Comparison of ENCODE assay signal across 9 cellular contexts in genomic region chr10:30812018-30812851, GRCh38.
DNase-seq lines count a peak whose midpoint lies in the region; ATAC-seq and TF ChIP-seq lines count a peak whose summit lies in the region.
"Had no signal": no experiment of that assay in that cellular context is flagged by ENCODE, and none has a peak within 500 bp of the region (broad histone marks: within the 10 kb centered on the region; RNA-seq: fewer than 3 reads in every experiment).

No MANE protein-coding gene starts in this region.

- no peaks in the 10 kb centered on the region for H3K36me3 Mint-ChIP-seq in activated CD4-positive, alpha-beta T cell treated with anti-CD3 and anti-CD28 coated beads for 36 hours (ENCODE audit: low read depth)

- no peak for TF ChIP-seq POLR2A in transverse colon (IDR thresholded peaks at IDR 0.05)

- WGBS in transverse colon (ENCODE audit: low coverage in 1 of 2), 2 donors: 50 to 57% methylated on average over 5 to 16 of the region's 16 CpGs

- H3K9me3 ChIP-seq in left lung (no peaks in the 10 kb centered on the region), transverse colon (no peaks in the 10 kb centered on the region)

- in situ Hi-C loops in astrocyte of the cerebellum (cut with HindIII; ENCODE audit: low sequenced_read_pairs): no loop called here
- in situ Hi-C loops in transverse colon (cut with MboI; ENCODE audit: low pct_ligation_motif_present in 1 of 4, low pct_unique_long_range_greater_than_20kb in 1 of 4, low sequenced_read_pairs in 3 of 4): no loop called here

- H3K36me3 ChIP-seq in left lung: no peaks in the 10 kb centered on the region
- H3K36me3 ChIP-seq in transverse colon: no peaks in the 10 kb centered on the region

- no peak overlapping the region for H3K4me3 Mint-ChIP-seq in activated CD4-positive, alpha-beta T cell treated with anti-CD3 and anti-CD28 coated beads for 36 hours

- H3K27ac Mint-ChIP-seq in activated CD4-positive, alpha-beta T cell treated with anti-CD3 and anti-CD28 coated beads for 36 hours: peak overlapping the region; percentile 34

- H3K4me3 ChIP-seq in astrocyte of the cerebellum (ENCODE audit: low read depth, low read length) (peak overlapping the region; percentile 11), left lung (no peak overlapping the region), transverse colon (no peak overlapping the region)

- POLR2A ChIA-PET in activated CD4-positive, alpha-beta T cell treated with anti-CD3 and anti-CD28 coated beads for 36 hours (lab: Charles Lee): no interaction called here

- H3K4me1 ChIP-seq in left lung (peaks cover 18 to 19% of the 10 kb centered on the region in 2 donors), transverse colon (peaks cover 14 to 47% (median 19%) of the 10 kb centered on the region in 4 donors)

- TF ChIP-seq CTCF in astrocyte of the cerebellum (IDR thresholded peaks at IDR 0.05; ENCODE audit: low read depth, low read length, missing control alignments) (no peak), left lung (IDR thresholded peaks at IDR 0.05) (no peak), transverse colon (IDR thresholded peaks at IDR 0.05) (no peak)

- H3K4me1 Mint-ChIP-seq in activated CD4-positive, alpha-beta T cell treated with anti-CD3 and anti-CD28 coated beads for 36 hours: peaks cover 25% of the 10 kb centered on the region

- CTCF ChIA-PET in activated CD4-positive, alpha-beta T cell treated with anti-CD3 and anti-CD28 coated beads for 36 hours (lab: Charles Lee): interaction anchor here (0.6 to 1.1 kb wide), 2 partner anchors 123 to 553 kb away, joined by 3 read pairs; no protein-coding TSS in a partner anchor

- TF ChIP-seq EP300 in transverse colon (IDR thresholded peaks at IDR 0.05; ENCODE audit: low read depth): no peak

- no peaks in the 10 kb centered on the region for H3K9me3 Mint-ChIP-seq in activated CD4-positive, alpha-beta T cell treated with anti-CD3 and anti-CD28 coated beads for 36 hours (ENCODE audit: low read depth)

- intact Hi-C loops in activated CD4-positive, alpha-beta T cell treated with anti-CD3 and anti-CD28 coated beads for 36 hours (cut with DNase I, micrococcal nuclease): no loop called here
- intact Hi-C loops in left lung (cut with DNase I): no loop called here
- intact Hi-C loops in transverse colon (cut with DNase I; ENCODE audit: low total_unique reads): no loop called here

- H3K27me3 ChIP-seq in left lung: no peaks in the 10 kb centered on the region
- H3K27me3 ChIP-seq in transverse colon: no peaks in the 10 kb centered on the region

- no peaks in the 10 kb centered on the region for H3K27me3 Mint-ChIP-seq in activated CD4-positive, alpha-beta T cell treated with anti-CD3 and anti-CD28 coated beads for 36 hours

- peak; percentile 39 for ATAC-seq in activated CD4-positive, alpha-beta T cell treated with anti-CD3 and anti-CD28 coated beads for 36 hours
- peak; percentile 71 for ATAC-seq in left lung
- ATAC-seq in HG03025 (IDR thresholded peaks at IDR 0.05; ENCODE audit: low FRiP score, unreplicated experiment): no peak
- ATAC-seq in GM18868 (IDR thresholded peaks at IDR 0.05; ENCODE audit: unreplicated experiment): no peak

- DNase-seq in activated CD4-positive, alpha-beta T cell treated with anti-CD3 and anti-CD28 coated beads for 36 hours: peak; percentile 17
- DNase-seq in activated CD4-positive, alpha-beta T cell treated with anti-CD3 and anti-CD28 coated beads for 4 hours: no peak
- DNase-seq in astrocyte of the cerebellum (ENCODE audit: low read depth) (peak; percentile 93), left lung (no peak), transverse colon (peak; percentile 38), NCI-H2227 treated with DMSO at 0.1 percent for 48 hours (lab: John Stamatoyannopoulos, UW) (no peak)

- H3K27ac ChIP-seq in left lung: peak overlapping the region; percentile 66 to 83
- H3K27ac ChIP-seq in transverse colon: peak overlapping the region; percentile 77 to 90 (median 86)
- H3K27ac ChIP-seq: HL-60 had no signal

Comparison
In these comparisons a context has a peak if more than half of its experiments do, and no peak if none do; other contexts are left out.
1. DNase-seq: peak in activated CD4-positive, alpha-beta T cell treated with anti-CD3 and anti-CD28 coated beads for 36 hours (single experiment), astrocyte of the cerebellum (single experiment) and transverse colon (single experiment); none in activated CD4-positive, alpha-beta T cell treated with anti-CD3 and anti-CD28 coated beads for 4 hours (0 of 2), left lung (0 of 2) and NCI-H2227 treated with DMSO at 0.1 percent for 48 hours (single experiment).
2. ATAC-seq: peak in activated CD4-positive, alpha-beta T cell treated with anti-CD3 and anti-CD28 coated beads for 36 hours (single experiment) and left lung (single experiment); none in HG03025 (single experiment) and GM18868 (single experiment).